Comparison of ENCODE assay signal across 18 cellular contexts in genomic region chr5:111737716-111738115, GRCh38. TPM values are rescaled to one million over a fixed set of nuclear protein-coding genes. Genes with fewer than 3 reads are reported as not detected.
DNase-seq lines count a peak whose midpoint lies in the region; ATAC-seq and TF ChIP-seq lines count a peak whose summit lies in the region.
"Had no signal": no experiment of that assay in that cellular context is flagged by ENCODE, and none has a peak within 500 bp of the region (broad histone marks: within the 10 kb centered on the region; RNA-seq: fewer than 3 reads in every experiment).

No MANE protein-coding gene starts in this region.

- in situ Hi-C loops in ACHN (cut with HindIII; ENCODE audit: low pct_ligation_motif_present, low pct_unique_long_range_greater_than_20kb, low sequenced_read_pairs) = no loop called here

- H3K9ac ChIP-seq in PC-3 (ENCODE audit: low read length) = no peak overlapping the region

- H3K9me3 ChIP-seq in PC-3 (ENCODE audit: low read length) = no peaks in the 10 kb centered on the region
- H3K9me3 ChIP-seq: gastrocnemius medialis had no signal

- H3K4me3 ChIP-seq in ACC112 (ENCODE audit: low read depth, low read length) (peak overlapping the region; percentile 28; the same call in 1 of the 2 replicates), PC-3 (ENCODE audit: low read length) (no peak overlapping the region)
- H3K4me3 ChIP-seq: gastrocnemius medialis had no signal

- H3K4me1 Mint-ChIP-seq in chondrocyte (ENCODE audit: low read depth) = peaks cover 97% of the 10 kb centered on the region
- peaks cover 90% of the 10 kb centered on the region for H3K4me1 Mint-ChIP-seq in mesothelial cell of epicardium

- H3K27ac ChIP-seq in ACC112 (ENCODE audit: low read depth, low read length) (peak overlapping the region; percentile 79), PC-3 (ENCODE audit: low read length) (no peak overlapping the region)

- H3K27me3 Mint-ChIP-seq in chondrocyte (ENCODE audit: low read depth) (no peaks in the 10 kb centered on the region), mesothelial cell of epicardium (ENCODE audit: low read depth) (no peaks in the 10 kb centered on the region)
- H3K27me3 Mint-ChIP-seq: activated naive CD8-positive, alpha-beta T cell treated with anti-CD3 and anti-CD28 coated beads, Interleukin-2, amount 50 U/mL, for 24 hours; naive B cell had no signal

- H2AFZ ChIP-seq in ACC112 (ENCODE audit: low read length, unreplicated experiment) (no peak overlapping the region), PC-3 (ENCODE audit: low read length) (no peak overlapping the region)

- H3K4me1 ChIP-seq in ACC112 (ENCODE audit: control insufficient read depth, insufficient read depth, low read length, unreplicated experiment) (peaks cover 84% of the 10 kb centered on the region), PC-3 (ENCODE audit: insufficient read depth, low read length) (peaks cover 45% of the 10 kb centered on the region)

- H3K79me2 ChIP-seq in ACC112 (ENCODE audit: control insufficient read depth, insufficient read depth, low read length, unreplicated experiment) (peaks cover 65% of the 10 kb centered on the region), PC-3 (ENCODE audit: low read length) (no peaks in the 10 kb centered on the region)

- intact Hi-C loops in PC-3 (cut with micrococcal nuclease) = no loop called here

- H3K36me3 Mint-ChIP-seq in chondrocyte (ENCODE audit: low read depth) (peaks cover 29% of the 10 kb centered on the region), mesothelial cell of epicardium (peaks cover 22% of the 10 kb centered on the region)

- H4K20me1 ChIP-seq in PC-3 (ENCODE audit: low read length) = no peaks in the 10 kb centered on the region

- POLR2A ChIA-PET in PC-3 (lab: Charles Lee; ENCODE audit: unreplicated experiment) = no interaction called here

- CTCF ChIA-PET in PC-3 (lab: Charles Lee) = no interaction called here

- H3K4me2 ChIP-seq in PC-3 (ENCODE audit: low read length) = peak overlapping the region; percentile 33; the same call in 1 of the 2 replicates

- BruUV-seq in PC-3 (replicated peaks; lab: Mats Ljungman, UMichigan) = no TSS peak

- H3K36me3 ChIP-seq in ACC112 (ENCODE audit: insufficient read depth, low read length) (no peaks in the 10 kb centered on the region), PC-3 (ENCODE audit: low read depth, low read length) (no peaks in the 10 kb centered on the region; the same call in 1 of the 2 replicates)
- H3K36me3 ChIP-seq: gastrocnemius medialis had no signal

- H3K27ac Mint-ChIP-seq in chondrocyte (ENCODE audit: unreplicated experiment) = peak overlapping the region; percentile 97
- H3K27ac Mint-ChIP-seq in mesothelial cell of epicardium = peak overlapping the region; percentile 86
- H3K27ac Mint-ChIP-seq: activated naive CD8-positive, alpha-beta T cell treated with anti-CD3 and anti-CD28 coated beads, Interleukin-2, amount 50 U/mL, for 24 hours; activated T-helper 1 cell treated with anti-CD3 and anti-CD28 coated beads, Interleukin-12 subunit alpha, Interleukin-12 subunit beta, Interleukin-2, Interleukin-4 antibody, amounts not matched to agents 30 ng/mL and 10 ng/mL and 1 ng/mL, durations not matched to agents 14 hours and 24 hours and 36 hours; T-helper 17 cell had no signal

- TF ChIP-seq CTCF in PC-3 (conservative IDR thresholded peaks at IDR 0.05; ENCODE audit: low read depth, low read length) (no peak), chondrocyte (IDR thresholded peaks at IDR 0.05) (no peak), mesothelial cell of epicardium (IDR thresholded peaks at IDR 0.05; ENCODE audit: unreplicated experiment) (no peak)

- H3F3A ChIP-seq in PC-3 (ENCODE audit: low read length, unreplicated experiment) = no peaks in the 10 kb centered on the region

- no peaks in the 10 kb centered on the region for H3K27me3 ChIP-seq in ACC112 (ENCODE audit: insufficient read depth, low read length)
- no peaks in the 10 kb centered on the region for H3K27me3 ChIP-seq in PC-3 (ENCODE audit: low read length)
- H3K27me3 ChIP-seq: gastrocnemius medialis had no signal

- ATAC-seq in PC-3 (peak; percentile 46; the same call in 1 of the 2 replicates), GM21515 (IDR thresholded peaks at IDR 0.05; ENCODE audit: unreplicated experiment) (no peak), HG03521 (IDR thresholded peaks at IDR 0.05; ENCODE audit: unreplicated experiment) (no peak)
- ATAC-seq: activated naive CD8-positive, alpha-beta T cell treated with anti-CD3 and anti-CD28 coated beads, Interleukin-2, amount 50 U/mL, for 24 hours; gastrocnemius medialis; T-helper 17 cell had no signal

- peak; percentile 60 for DNase-seq in PC-3
- DNase-seq in chondrocyte (ENCODE audit: low spot score) = no peak
- no peak for DNase-seq in mesothelial cell of epicardium (ENCODE audit: low spot score in 2 of 2, unreplicated experiment in 2 of 2)
- DNase-seq in NOMO-1 treated with dmso at 0.1 percent for 144 hours (lab: John Stamatoyannopoulos, UW; ENCODE audit: unreplicated experiment) = no peak
- DNase-seq in ACHN = no peak
- DNase-seq: 8988T; activated CD4-positive, CD25-positive, alpha-beta regulatory T cell; activated naive CD8-positive, alpha-beta T cell treated with anti-CD3 and anti-CD28 coated beads, Interleukin-2, amount 50 U/mL, for 24 hours; gastrocnemius medialis; naive B cell; NCI-H226; Right ventricle myocardium superior; stimulated activated naive CD4-positive, alpha-beta T cell treated with Interleukin-2 at 50 U/mL for 16 hours; T-helper 17 cell had no signal

- no peaks in the 10 kb centered on the region for H3K9me3 Mint-ChIP-seq in chondrocyte (ENCODE audit: low read depth)
- H3K9me3 Mint-ChIP-seq in mesothelial cell of epicardium = no peaks in the 10 kb centered on the region
- H3K9me3 Mint-ChIP-seq: activated naive CD8-positive, alpha-beta T cell treated with anti-CD3 and anti-CD28 coated beads, Interleukin-2, amount 50 U/mL, for 24 hours; activated T-helper 1 cell treated with anti-CD3 and anti-CD28 coated beads, Interleukin-12 subunit alpha, Interleukin-12 subunit beta, Interleukin-2, Interleukin-4 antibody, amounts not matched to agents 30 ng/mL and 10 ng/mL and 1 ng/mL, durations not matched to agents 14 hours and 24 hours and 36 hours; naive B cell had no signal

- H3K9me2 ChIP-seq in PC-3 (replicated peaks; ENCODE audit: low read length) = no peaks in the 10 kb centered on the region

- peak overlapping the region; percentile 3 for H3K4me3 Mint-ChIP-seq in chondrocyte (ENCODE audit: unreplicated experiment)
- H3K4me3 Mint-ChIP-seq in mesothelial cell of epicardium = no peak overlapping the region
- H3K4me3 Mint-ChIP-seq: activated naive CD8-positive, alpha-beta T cell treated with anti-CD3 and anti-CD28 coated beads, Interleukin-2, amount 50 U/mL, for 24 hours; activated T-helper 1 cell treated with anti-CD3 and anti-CD28 coated beads, Interleukin-12 subunit alpha, Interleukin-12 subunit beta, Interleukin-2, Interleukin-4 antibody, amounts not matched to agents 30 ng/mL and 10 ng/mL and 1 ng/mL, durations not matched to agents 14 hours and 24 hours and 36 hours; T-helper 17 cell had no signal

RNA-seq across cellular contexts. Expression of gene NREP, which starts 19.3 kb away (rescaled TPM):
- total RNA-seq in PC-3 (2014; rRNA removed) = 22.6 and 27.5 TPM in 2 replicates
- 595 to 1,006 TPM (median 987 TPM) in 3 replicates for total RNA-seq in chondrocyte
- 756 to 790 TPM (median 778 TPM) in 3 replicates for total RNA-seq in mesothelial cell of epicardium

Comparison
In these comparisons a context has a peak if more than half of its experiments do, and no peak if none do; other contexts are left out.
1. RNA of gene NREP, which starts 19.3 kb away (total RNA-seq): 595 to 1,006 TPM in chondrocyte and 756 to 790 TPM in mesothelial cell of epicardium; 22.6 to 27.5 TPM in PC-3; every median in the first group is over 10 times any median in the second.